10 cellular contexts compared by ENCODE assay signal in genomic region chrX:42096262-42096939, GRCh38.
DNase-seq lines count a peak whose midpoint lies in the region; TF ChIP-seq lines count a peak whose summit lies in the region.
"Had no signal": no experiment of that assay in that cellular context is flagged by ENCODE, and none has a peak within 500 bp of the region (broad histone marks: within the 10 kb centered on the region; RNA-seq: fewer than 3 reads in every experiment).

No MANE protein-coding gene starts in this region.

- H3K27me3 ChIP-seq in AG04450 (ENCODE audit: control insufficient read depth, insufficient read depth, low read length) (no peaks in the 10 kb centered on the region), kidney epithelial cell (ENCODE audit: control insufficient read depth, insufficient read depth, low read length) (no peaks in the 10 kb centered on the region), BE2C (no peaks in the 10 kb centered on the region), HAP-1 (ENCODE audit: low read depth) (no peaks in the 10 kb centered on the region)

- no peak for TF ChIP-seq CTCF in AG04450 (IDR thresholded peaks at IDR 0.05; ENCODE audit: low read depth, low read length)
- no peak for TF ChIP-seq CTCF in HFF-Myc (IDR thresholded peaks at IDR 0.05; ENCODE audit: low read depth, low read length, missing control alignments)
- no peak for TF ChIP-seq CTCF in astrocyte of the spinal cord (IDR thresholded peaks at IDR 0.05; ENCODE audit: low read depth, low read length)
- TF ChIP-seq CTCF in kidney epithelial cell (IDR thresholded peaks at IDR 0.05; ENCODE audit: insufficient read depth, low read length, poor library complexity, severe bottlenecking): no peak
- no peak for TF ChIP-seq CTCF in BE2C (IDR thresholded peaks at IDR 0.05; ENCODE audit: low read depth, low read length)

- no peak overlapping the region for H3K27ac ChIP-seq in AG04450 (ENCODE audit: low read depth, low read length)

- POLR2A ChIA-PET in AG04450 (lab: Yijun Ruan, JAX): no interaction called here

- H3K4me1 ChIP-seq in BE2C (no peaks in the 10 kb centered on the region), HAP-1 (no peaks in the 10 kb centered on the region)

- H3K4me3 ChIP-seq in AG04450 (ENCODE audit: low read depth, low read length) (no peak overlapping the region), HFF-Myc (replicated peaks; ENCODE audit: low read depth, low read length) (no peak overlapping the region), astrocyte of the spinal cord (ENCODE audit: low read depth, low read length) (no peak overlapping the region), kidney epithelial cell (ENCODE audit: low read depth, low read length) (no peak overlapping the region), BE2C (ENCODE audit: low read depth, low read length) (no peak overlapping the region), HAP-1 (no peak overlapping the region)

- H3K9me3 ChIP-seq in AG04450 (ENCODE audit: control insufficient read depth, insufficient read depth, low read length) (no peaks in the 10 kb centered on the region), BE2C (no peaks in the 10 kb centered on the region), HAP-1 (no peaks in the 10 kb centered on the region)

- CTCF ChIA-PET in AG04450 (lab: Charles Lee): no interaction called here

- in situ Hi-C loops in astrocyte of the spinal cord (cut with HindIII; ENCODE audit: low sequenced_read_pairs): no loop called here
- in situ Hi-C loops in HAP-1 (cut with MboI; ENCODE audit: low sequenced_read_pairs): no loop called here

- no peaks in the 10 kb centered on the region for H3K36me3 ChIP-seq in kidney epithelial cell (ENCODE audit: control insufficient read depth, insufficient read depth, low read length)
- no peaks in the 10 kb centered on the region for H3K36me3 ChIP-seq in BE2C
- H3K36me3 ChIP-seq in HAP-1 (replicated peaks): no peaks in the 10 kb centered on the region

- peak; percentile 51 for DNase-seq in AG04450 (ENCODE audit: low read depth, low spot score)
- DNase-seq in HFF-Myc (ENCODE audit: extremely low read depth, low read depth): peak; percentile 31
- peak; percentile 91 for DNase-seq in astrocyte of the spinal cord (ENCODE audit: low read depth, low spot score)
- DNase-seq in kidney epithelial cell (ENCODE audit: low read depth): peak; percentile 87
- DNase-seq in BE2C: no peak
- DNase-seq in HAP-1 (ENCODE audit: low spot score in 2 of 2): no peak
- DNase-seq in DMS 273 treated with DMSO at 0.1 percent for 48 hours (lab: John Stamatoyannopoulos, UW): no peak
- DNase-seq in activated T-cell treated with anti-CD3 and anti-CD28 coated beads, Interleukin-2, amount 50 U/mL, for 1 hour: no peak
- DNase-seq: dermis blood vessel endothelial cell; NK-92 treated with Interleukin-12 subunit alpha and Interleukin-12 subunit beta, amount 100 ng/mL, for 24 hours had no signal

Comparison
In these comparisons a context has a peak if more than half of its experiments do, and no peak if none do; other contexts are left out.
1. DNase-seq: peak in AG04450 (single experiment), HFF-Myc (single experiment), astrocyte of the spinal cord (single experiment) and kidney epithelial cell (single experiment); none in BE2C (single experiment), HAP-1 (0 of 2), DMS 273 treated with DMSO at 0.1 percent for 48 hours (single experiment) and activated T-cell treated with anti-CD3 and anti-CD28 coated beads, Interleukin-2, amount 50 U/mL, for 1 hour (single experiment).